ENCODE assay signal across 8 cellular contexts in the genomic region with DNA sequence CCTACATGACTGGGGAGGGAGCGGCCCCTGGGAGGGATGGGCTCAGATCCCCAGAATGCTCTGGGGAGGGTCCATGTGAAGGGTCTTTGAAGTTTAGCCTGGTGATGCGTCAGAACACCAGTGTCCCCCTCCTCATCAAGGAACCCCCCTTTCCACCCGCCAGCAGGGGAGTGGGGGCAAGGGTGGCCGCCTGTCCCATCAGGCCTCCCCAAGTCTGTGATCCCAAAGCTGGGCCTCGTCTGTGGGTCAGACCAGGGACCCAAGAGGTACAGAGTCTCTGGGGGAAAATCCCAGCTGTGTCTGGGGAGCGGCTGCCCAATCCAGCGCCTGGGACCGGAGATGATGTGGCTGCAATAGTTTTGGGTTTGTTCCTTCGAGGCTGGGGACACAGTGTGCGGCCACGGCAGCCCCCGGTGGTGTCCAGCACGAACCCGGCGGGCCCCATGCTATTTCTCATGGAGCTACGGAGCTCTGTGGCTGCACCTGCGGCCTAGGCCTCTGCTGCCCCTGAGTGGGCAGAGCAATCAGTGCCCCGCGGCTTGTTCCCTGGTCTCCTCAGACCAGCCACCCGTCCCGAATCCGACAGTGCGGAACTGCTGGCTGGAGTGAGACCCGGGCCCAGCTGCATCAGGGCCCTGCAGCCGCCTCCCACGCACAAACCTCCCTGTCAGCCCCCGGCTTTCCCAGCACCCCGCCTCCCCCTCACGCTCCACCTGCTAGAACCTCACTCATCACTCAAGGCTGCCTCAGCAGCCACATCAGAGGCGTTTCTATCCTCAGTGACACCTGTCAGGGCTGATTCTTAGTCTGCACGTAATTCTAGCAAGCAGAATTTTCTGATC. TPM values are rescaled to one million over a fixed set of nuclear protein-coding genes. Genes with fewer than 3 reads are reported as not detected.
DNase-seq lines count a peak whose midpoint lies in the region; ATAC-seq lines count a peak whose summit lies in the region.

No MANE protein-coding gene starts in this region.

- H3K9me3 ChIP-seq in neuronal stem cell (replicated peaks in 1 of 2; ENCODE audit: control insufficient read depth in 2 of 2, insufficient read depth in 1 of 2, low read depth in 1 of 2, low read length in 2 of 2): no peaks in the 10 kb centered on the region

- H2BK12ac ChIP-seq in neuronal stem cell (ENCODE audit: low read length): no peak overlapping the region

- no peak overlapping the region for H3K4me2 ChIP-seq in neuronal stem cell (ENCODE audit: insufficient read depth, low read length, poor library complexity, severe bottlenecking)

- WGBS in neuronal stem cell (ENCODE audit: extremely low coverage in 2 of 2, insufficient read length in 2 of 2, insufficient replicate concordance in 1 of 2), 2 donors: no CpG with 5 or more reads among the region's 31 CpGs

- peak; percentile 93 for ATAC-seq in activated T-cell treated with anti-CD3 and anti-CD28 coated beads, Interleukin-2, amount 50 U/mL, for 4 hours
- ATAC-seq in GM19351 (IDR thresholded peaks at IDR 0.05; ENCODE audit: unreplicated experiment) (no peak), GM21576 (IDR thresholded peaks at IDR 0.05; ENCODE audit: unreplicated experiment) (no peak), HG02852 (IDR thresholded peaks at IDR 0.05; ENCODE audit: unreplicated experiment) (no peak)

- peak overlapping the region; percentile 53 for H2AFZ ChIP-seq in neuronal stem cell (ENCODE audit: low read length)

- peaks cover 16% of the 10 kb centered on the region for H3K4me1 Mint-ChIP-seq in activated T-cell treated with anti-CD3 and anti-CD28 coated beads, Interleukin-2, amount 50 U/mL, for 4 hours (ENCODE audit: low read depth)

- H3K14ac ChIP-seq in neuronal stem cell (ENCODE audit: low read length): no peak overlapping the region

- no peaks in the 10 kb centered on the region for H3K36me3 Mint-ChIP-seq in activated T-cell treated with anti-CD3 and anti-CD28 coated beads, Interleukin-2, amount 50 U/mL, for 4 hours (ENCODE audit: insufficient read depth)

- H2BK120ac ChIP-seq in neuronal stem cell (ENCODE audit: low read depth, low read length): peak overlapping the region; percentile 19

- peak overlapping the region; percentile 14 for H3K23ac ChIP-seq in neuronal stem cell (ENCODE audit: low read depth, low read length, poor library complexity)

- no peak overlapping the region for H3K4me3 ChIP-seq in neuronal stem cell (ENCODE audit: low read length in 2 of 2)

- H3K27me3 Mint-ChIP-seq in activated T-cell treated with anti-CD3 and anti-CD28 coated beads, Interleukin-2, amount 50 U/mL, for 4 hours (ENCODE audit: low read depth): no peaks in the 10 kb centered on the region

- DNase-seq in DMS53 (lab: John Stamatoyannopoulos, UW): peak; percentile 88
- peak; percentile 64 for DNase-seq in NCI-H2107 (lab: John Stamatoyannopoulos, UW)
- DNase-seq in activated T-cell treated with anti-CD3 and anti-CD28 coated beads, Interleukin-2, amount 50 U/mL, for 4 hours: peak; percentile 70
- DNase-seq in neuronal stem cell (ENCODE audit: low spot score): no peak
- DNase-seq in ecto neural progenitor cell (ENCODE audit: low spot score): no peak

- peak overlapping the region; percentile 15 for H2AK5ac ChIP-seq in neuronal stem cell (ENCODE audit: low read depth, low read length)

- H4K8ac ChIP-seq in neuronal stem cell (ENCODE audit: low read depth, low read length): no peak overlapping the region

- no peak overlapping the region for H3K27ac ChIP-seq in neuronal stem cell (replicated peaks; ENCODE audit: low read length)

- no peak overlapping the region for H3K4ac ChIP-seq in neuronal stem cell (ENCODE audit: low read length)

- H3K36me3 ChIP-seq in neuronal stem cell (replicated peaks in 1 of 2; ENCODE audit: control insufficient read depth in 2 of 2, insufficient read depth in 2 of 2, low read length in 2 of 2): no peaks in the 10 kb centered on the region

- no peak overlapping the region for H3K4me3 Mint-ChIP-seq in activated T-cell treated with anti-CD3 and anti-CD28 coated beads, Interleukin-2, amount 50 U/mL, for 4 hours

- no peaks in the 10 kb centered on the region for H3K27me3 ChIP-seq in neuronal stem cell (ENCODE audit: control insufficient read depth in 3 of 3, insufficient read depth in 3 of 3, low read depth in 1 of 3, low read length in 3 of 3)

- peaks cover 5 to 13% of the 10 kb centered on the region in 2 donors for H3K4me1 ChIP-seq in neuronal stem cell (ENCODE audit: control insufficient read depth in 2 of 2, insufficient read depth in 1 of 2, low read depth in 1 of 2, low read length in 2 of 2)

- H4K91ac ChIP-seq in neuronal stem cell (ENCODE audit: low read depth, low read length, poor library complexity): no peak overlapping the region

- H3K18ac ChIP-seq in neuronal stem cell (ENCODE audit: low read length): no peak overlapping the region

- H3K9ac ChIP-seq in neuronal stem cell (ENCODE audit: low read depth, low read length, poor library complexity): no peak overlapping the region

- peaks cover 2% of the 10 kb centered on the region for H3K79me1 ChIP-seq in neuronal stem cell (ENCODE audit: low read depth, low read length)

- peak overlapping the region; percentile 20 for H2BK15ac ChIP-seq in neuronal stem cell (ENCODE audit: low read length)

- H2BK5ac ChIP-seq in neuronal stem cell (ENCODE audit: low read length): peak overlapping the region; percentile 33

- no peaks in the 10 kb centered on the region for H3K9me3 Mint-ChIP-seq in activated T-cell treated with anti-CD3 and anti-CD28 coated beads, Interleukin-2, amount 50 U/mL, for 4 hours

RNA-seq across cellular contexts. Expression of a gene that starts 29.2 kb away (rescaled TPM):
- 1 to 10 TPM; 3.6 to 5.5 (median 5.0) TPM for total RNA-seq in activated T-cell treated with anti-CD3 and anti-CD28 coated beads, Interleukin-2, amount 50 U/mL, for 4 hours
- polyA plus RNA-seq in neuronal stem cell (2013, experiment 1 of 2): 3.8 TPM
- 3.7 TPM for polyA plus RNA-seq in neuronal stem cell (2013, experiment 2 of 2)

Comparison
In these comparisons a context has a peak if more than half of its experiments do, and no peak if none do; other contexts are left out.
1. DNase-seq: peak in DMS53 (single experiment), NCI-H2107 (single experiment) and activated T-cell treated with anti-CD3 and anti-CD28 coated beads, Interleukin-2, amount 50 U/mL, for 4 hours (single experiment); none in neuronal stem cell (single experiment) and ecto neural progenitor cell (single experiment).
2. ATAC-seq: peak in activated T-cell treated with anti-CD3 and anti-CD28 coated beads, Interleukin-2, amount 50 U/mL, for 4 hours (2 of 2); none in GM19351 (single experiment), GM21576 (single experiment) and HG02852 (single experiment).